Comparison of ENCODE assay signal across 8 cellular contexts in genomic region chr2:144519934-144520717, GRCh38. TPM values are rescaled to one million over a fixed set of nuclear protein-coding genes. Genes with fewer than 3 reads are reported as not detected.
DNase-seq lines count a peak whose midpoint lies in the region; ATAC-seq and TF ChIP-seq lines count a peak whose summit lies in the region.

TSS of gene ZEB2 (minus strand) at chr2:144520119. CDS start at chr2:144517350, 2,769 bp downstream.

- H3K4me3 Mint-ChIP-seq in IgD-negative memory B cell (peak within 1 kb of the TSS in 2 of 4 donors; percentile 59 to 71), T-helper 17 cell (no peak within 1 kb of the TSS), mesothelial cell of epicardium (no peak within 1 kb of the TSS)

- TF ChIP-seq CTCF in epithelial cell of proximal tubule (conservative IDR thresholded peaks at IDR 0.05; ENCODE audit: low read depth, low read length) (peak; percentile 61), mesothelial cell of epicardium (IDR thresholded peaks at IDR 0.05; ENCODE audit: unreplicated experiment) (peak; percentile 45), tibial artery (IDR thresholded peaks at IDR 0.05) (peak; percentile 68 to 69)

- H3K36me3 Mint-ChIP-seq in IgD-negative memory B cell (peaks cover 6% of the 10 kb centered on the region), T-helper 17 cell (ENCODE audit: low read depth) (peaks cover 12% of the 10 kb centered on the region), mesothelial cell of epicardium (peaks cover 2% of the 10 kb centered on the region)

- ATAC-seq in T-helper 17 cell (peak; percentile 38), GM21515 (IDR thresholded peaks at IDR 0.05; ENCODE audit: unreplicated experiment) (no peak), GM21825 (IDR thresholded peaks at IDR 0.05; ENCODE audit: unreplicated experiment) (no peak)

- peaks cover 0 to 2% (median 0%) of the 10 kb centered on the region in 3 donors for H3K9me3 Mint-ChIP-seq in IgD-negative memory B cell
- H3K9me3 Mint-ChIP-seq in mesothelial cell of epicardium: no peaks in the 10 kb centered on the region

- peaks cover 29% of the 10 kb centered on the region for H3K27me3 Mint-ChIP-seq in IgD-negative memory B cell
- H3K27me3 Mint-ChIP-seq in T-helper 17 cell: peaks cover 38% of the 10 kb centered on the region
- no peaks in the 10 kb centered on the region for H3K27me3 Mint-ChIP-seq in mesothelial cell of epicardium (ENCODE audit: low read depth)

- H3K27ac Mint-ChIP-seq in IgD-negative memory B cell: no peak within 1 kb of the TSS
- H3K27ac Mint-ChIP-seq in T-helper 17 cell: no peak within 1 kb of the TSS
- H3K27ac Mint-ChIP-seq in mesothelial cell of epicardium: peak within 1 kb of the TSS; percentile 87

- H3K9me3 ChIP-seq in T-helper 17 cell (ENCODE audit: control insufficient read depth, low read length, poor library complexity, severe bottlenecking): peaks cover 2% of the 10 kb centered on the region
- no peaks in the 10 kb centered on the region for H3K9me3 ChIP-seq in tibial artery

- DNase-seq in DMS 273 treated with DMSO at 0.1 percent for 48 hours (lab: John Stamatoyannopoulos, UW): peak; percentile 87
- no peak for DNase-seq in T-helper 17 cell
- no peak for DNase-seq in epithelial cell of proximal tubule (ENCODE audit: low read depth)
- peak in 1 of 2 experiments; percentile 60 for DNase-seq in mesothelial cell of epicardium (ENCODE audit: low spot score in 2 of 2, unreplicated experiment in 2 of 2)
- peak; percentile 81 to 88 for DNase-seq in tibial artery

- H3K4me3 ChIP-seq in epithelial cell of proximal tubule (ENCODE audit: low read depth, low read length) (peak within 1 kb of the TSS; percentile 68), tibial artery (peak within 1 kb of the TSS; percentile 71 to 73)

- H3K4me1 Mint-ChIP-seq in IgD-negative memory B cell (peaks cover 19 to 22% (median 20%) of the 10 kb centered on the region in 3 donors), T-helper 17 cell (peaks cover 27% of the 10 kb centered on the region), mesothelial cell of epicardium (peaks cover 41% of the 10 kb centered on the region)

- H3K27ac ChIP-seq in tibial artery: peak within 1 kb of the TSS; percentile 97 to 99

- H3K4me1 ChIP-seq in tibial artery: peaks cover 0 to 26% (median 5%) of the 10 kb centered on the region in 4 donors

- no peaks in the 10 kb centered on the region for H3K36me3 ChIP-seq in tibial artery

- no peaks in the 10 kb centered on the region for H3K27me3 ChIP-seq in tibial artery

- intact Hi-C loops in tibial artery (cut with DNase I; ENCODE audit: low total_unique reads): loop anchor here (5.0 to 10.0 kb wide), 3 partner anchors 73 to 505 kb away; a partner anchor contains a TSS

RNA-seq across cellular contexts. Expression of gene ZEB2, which starts in this region (rescaled TPM):
- 51.5 TPM for polyA plus RNA-seq in IgD-negative memory B cell
- total RNA-seq in T-helper 17 cell (10 to 100 TPM; 49.5 to 61.1 TPM), epithelial cell of proximal tubule (4.1 and 6.3 TPM in 2 replicates), mesothelial cell of epicardium (105 to 111 TPM (median 110 TPM) in 3 replicates)

Comparison
In these comparisons a context has a peak if more than half of its experiments do, and no peak if none do; other contexts are left out.
1. DNase-seq: peak in DMS 273 treated with DMSO at 0.1 percent for 48 hours (single experiment) and tibial artery (2 of 2); none in T-helper 17 cell (0 of 3) and epithelial cell of proximal tubule (single experiment).
2. Peak in every context shown above with its lines, with median percentiles within 50 percentile points of each other: CTCF ChIP-seq.